28 cellular contexts compared by ENCODE assay signal in genomic region chr20:21046413-21047070, GRCh38. TPM values are rescaled to one million over a fixed set of nuclear protein-coding genes. Genes with fewer than 3 reads are reported as not detected.
"Had no signal": no experiment of that assay in that cellular context is flagged by ENCODE, and none has a peak within 500 bp of the region (broad histone marks: within the 10 kb centered on the region; RNA-seq: fewer than 3 reads in every experiment).

No MANE protein-coding gene starts in this region.

- H3K4me3 Mint-ChIP-seq: activated naive CD4-positive, alpha-beta T cell treated with anti-CD3 and anti-CD28 coated beads for 36 hours; brain; dendritic cell treated with granulocyte-macrophage colony-stimulating factor and Interleukin-4, amounts not matched to agents 40 ng/mL and 50 ng/mL, for 4 days; naive thymus-derived CD4-positive, alpha-beta T cell; neural crest cell; stimulated activated memory B cell treated with anti-CD40 and anti-IgM and Interleukin-4, amounts not matched to agents 10 μg/mL and 1 μg/mL and 100 μg/mL, for 72 hours had no signal

- H3K4me1 Mint-ChIP-seq: naive thymus-derived CD4-positive, alpha-beta T cell; neural crest cell; stimulated activated memory B cell treated with anti-CD40 and anti-IgM and Interleukin-4, amounts not matched to agents 10 μg/mL and 1 μg/mL and 100 μg/mL, for 72 hours had no signal

- H3K36me3 Mint-ChIP-seq: brain; naive thymus-derived CD4-positive, alpha-beta T cell; stimulated activated memory B cell treated with anti-CD40 and anti-IgM and Interleukin-4, amounts not matched to agents 10 μg/mL and 1 μg/mL and 100 μg/mL, for 72 hours had no signal

- DNase-seq: activated CD4-positive, alpha-beta T cell treated with anti-CD3 and anti-CD28 coated beads for 1 hour; activated CD4-positive, alpha-beta T cell treated with anti-CD3 and anti-CD28 coated beads, Interleukin-2, amount 50 U/mL, for 4 hours; activated naive CD4-positive, alpha-beta T cell treated with anti-CD3 and anti-CD28 coated beads for 36 hours; activated T-cell treated with anti-CD3 and anti-CD28 coated beads, Interleukin-2, amount 50 U/mL, for 48 hours; anterior cingulate cortex; effector CD4-positive, alpha-beta T cell; erythroblast; foreskin keratinocyte; hippocampal formation; kidney glomerular epithelial cell; left lung; naive thymus-derived CD4-positive, alpha-beta T cell; occipital lobe; sigmoid colon; stimulated activated CD4-positive, alpha-beta T cell treated with anti-CD3 and anti-CD28 coated beads, Interleukin-15, amount 100 ng/mL, for 24 hours; T-helper 1 cell; upper lobe of left lung had no signal

- H3K27ac Mint-ChIP-seq: activated naive CD4-positive, alpha-beta T cell treated with anti-CD3 and anti-CD28 coated beads for 36 hours; dendritic cell treated with granulocyte-macrophage colony-stimulating factor and Interleukin-4, amounts not matched to agents 40 ng/mL and 50 ng/mL, for 4 days; stimulated activated memory B cell treated with anti-CD40 and anti-IgM and Interleukin-4, amounts not matched to agents 10 μg/mL and 1 μg/mL and 100 μg/mL, for 72 hours had no signal

- H3K9me3 Mint-ChIP-seq: activated naive CD4-positive, alpha-beta T cell treated with anti-CD3 and anti-CD28 coated beads for 36 hours; dendritic cell treated with granulocyte-macrophage colony-stimulating factor and Interleukin-4, amounts not matched to agents 40 ng/mL and 50 ng/mL, for 4 days; neural crest cell had no signal

RNA-seq across cellular contexts. Expression of gene LINC00237, which starts 59.6 kb away (rescaled TPM):
- total RNA-seq: activated CD8-positive, alpha-beta memory T cell treated with anti-CD3 and anti-CD28 coated beads for 36 hours; activated naive CD4-positive, alpha-beta T cell treated with anti-CD3 and anti-CD28 coated beads for 36 hours; cardiac septum; foreskin keratinocyte; glomerular endothelial cell; left lung; lung; naive thymus-derived CD4-positive, alpha-beta T cell; neural crest cell; posterior vena cava; sigmoid colon; smooth muscle cell; thoracic aorta; upper lobe of left lung had no signal
- polyA plus RNA-seq: foreskin keratinocyte; naive thymus-derived CD4-positive, alpha-beta T cell; sigmoid colon; smooth muscle cell had no signal
